Comparison of ENCODE assay signal across 8 cellular contexts in genomic region chrX:7147431-7147977, GRCh38. TPM values are rescaled to one million over a fixed set of nuclear protein-coding genes. Genes with fewer than 3 reads are reported as not detected.
DNase-seq lines count a peak whose midpoint lies in the region; ATAC-seq and TF ChIP-seq lines count a peak whose summit lies in the region.

Gene STS (plus strand): TSS chrX:7147712. CDS start chrX:7253200, 105,488 bp downstream.

- DNase-seq in GM10266 (ENCODE audit: extremely low spot score) (peak; percentile 36), GM23338 (ENCODE audit: low spot score) (peak; percentile 29), epithelial cell of esophagus (ENCODE audit: low read depth) (peak; percentile 9), KG1 (lab: John Stamatoyannopoulos, UW) (no peak)
- DNase-seq in activated CD8-positive, alpha-beta memory T cell treated with anti-CD3 and anti-CD28 coated beads for 24 hours: peak; percentile 86
- DNase-seq in stimulated activated naive CD8-positive, alpha-beta T cell treated with anti-CD3 and anti-CD28 coated beads, Interleukin-15, Interleukin-2, amounts not matched to agents 100 U/mL and 50 U/mL, for 24 hours: peak; percentile 32

- H3K4me1 Mint-ChIP-seq in GM23338: peaks cover 5% of the 10 kb centered on the region

- peaks cover 23% of the 10 kb centered on the region for H3K79me2 ChIP-seq in GM23338 (replicated peaks; ENCODE audit: insufficient read depth)
- peaks cover 67% of the 10 kb centered on the region for H3K79me2 ChIP-seq in Loucy (ENCODE audit: insufficient read depth, low read length)

- no peaks in the 10 kb centered on the region for H3K36me3 ChIP-seq in GM23338 (ENCODE audit: insufficient read depth)
- no peaks in the 10 kb centered on the region for H3K36me3 ChIP-seq in Loucy (ENCODE audit: insufficient read depth, low read length)
- H3K36me3 ChIP-seq in muscle layer of colon (ENCODE audit: insufficient read depth, low read length): no peaks in the 10 kb centered on the region

- H3K4me1 ChIP-seq in GM23338 (ENCODE audit: insufficient read depth): no peaks in the 10 kb centered on the region
- peaks cover 36% of the 10 kb centered on the region for H3K4me1 ChIP-seq in Loucy (ENCODE audit: insufficient read depth, low read length, poor library complexity, severe bottlenecking)
- peaks cover 10% of the 10 kb centered on the region for H3K4me1 ChIP-seq in muscle layer of colon (ENCODE audit: insufficient read depth, low read length)

- peak within 1 kb of the TSS; percentile 84 for H3K4me3 ChIP-seq in GM23338
- H3K4me3 ChIP-seq in Loucy (ENCODE audit: low read length, poor library complexity, severe bottlenecking): peak within 1 kb of the TSS; percentile 99
- H3K4me3 ChIP-seq in epithelial cell of esophagus (ENCODE audit: low read length): peak within 1 kb of the TSS; percentile 76
- peak within 1 kb of the TSS; percentile 81 to 95 for H3K4me3 ChIP-seq in muscle layer of colon (ENCODE audit: low read depth in 1 of 2, low read length in 2 of 2)

- H3F3A ChIP-seq in GM23338 (replicated peaks; ENCODE audit: low read depth) (no peaks in the 10 kb centered on the region), Loucy (ENCODE audit: low read depth) (no peaks in the 10 kb centered on the region)

- peak; percentile 62 for ATAC-seq in GM23338
- peak; percentile 37 for ATAC-seq in stimulated activated naive CD8-positive, alpha-beta T cell treated with anti-CD3 and anti-CD28 coated beads, Interleukin-15, Interleukin-2, amounts not matched to agents 100 U/mL and 50 U/mL, for 24 hours

- H3K4me3 Mint-ChIP-seq in GM23338: peak within 1 kb of the TSS; percentile 79

- H3K4me2 ChIP-seq in GM23338 (peak within 1 kb of the TSS; percentile 84), Loucy (ENCODE audit: low read depth, low read length, poor library complexity, severe bottlenecking) (peak within 1 kb of the TSS; percentile 85)

- peaks cover 6% of the 10 kb centered on the region for H3K27me3 Mint-ChIP-seq in GM23338 (ENCODE audit: insufficient read depth, low read depth, poor library complexity)

- H3K27me3 ChIP-seq in GM23338 (ENCODE audit: insufficient read depth): no peaks in the 10 kb centered on the region
- no peaks in the 10 kb centered on the region for H3K27me3 ChIP-seq in Loucy (ENCODE audit: insufficient read depth, low read length, poor library complexity, severe bottlenecking)
- H3K27me3 ChIP-seq in muscle layer of colon (ENCODE audit: control insufficient read depth in 1 of 2, insufficient read depth in 2 of 2, low read length in 2 of 2): no peaks in the 10 kb centered on the region

- H3K9ac ChIP-seq in Loucy (ENCODE audit: low read depth, low read length, poor library complexity, severe bottlenecking) (peak within 1 kb of the TSS; percentile 89), muscle layer of colon (ENCODE audit: low read length) (peak within 1 kb of the TSS; percentile 4)

- H4K20me1 ChIP-seq in GM23338 (replicated peaks; ENCODE audit: insufficient read depth) (no peaks in the 10 kb centered on the region), Loucy (ENCODE audit: insufficient read depth, low read length, poor library complexity, severe bottlenecking) (peaks cover 7% of the 10 kb centered on the region)

- H3K9me2 ChIP-seq in GM23338 (ENCODE audit: insufficient read depth) (no peaks in the 10 kb centered on the region), Loucy (replicated peaks; ENCODE audit: low read depth, low read length) (no peaks in the 10 kb centered on the region)

- H3K36me3 Mint-ChIP-seq in GM23338 (ENCODE audit: low read depth): no peaks in the 10 kb centered on the region; the same call in 2 of the 3 replicates

- H3K27ac ChIP-seq in GM23338 (ENCODE audit: low read depth): 0 out of 2 replicates have a peak within 1 kb of the TSS, but pooled peaks have one; percentile 72
- H3K27ac ChIP-seq in muscle layer of colon (ENCODE audit: low read depth, low read length): peak within 1 kb of the TSS; percentile 81

- H2AFZ ChIP-seq in GM23338 (peak within 1 kb of the TSS; percentile 96; the same call in 1 of the 2 replicates), Loucy (ENCODE audit: low read length) (peak within 1 kb of the TSS; percentile 98)

- no peaks in the 10 kb centered on the region for H3K9me3 Mint-ChIP-seq in GM23338

- H3K9me3 ChIP-seq in Loucy (ENCODE audit: insufficient read depth, low read depth, low read length) (no peaks in the 10 kb centered on the region), muscle layer of colon (ENCODE audit: low read length) (no peaks in the 10 kb centered on the region)

- TF ChIP-seq CTCF in GM10266 (IDR thresholded peaks at IDR 0.05; ENCODE audit: control insufficient read depth, insufficient read depth, low read depth, missing control alignments) (no peak), GM23338 (conservative IDR thresholded peaks at IDR 0.05; ENCODE audit: low read depth in 2 of 2) (no peak), Loucy (conservative IDR thresholded peaks at IDR 0.05; ENCODE audit: low read length) (no peak), epithelial cell of esophagus (IDR thresholded peaks at IDR 0.05; ENCODE audit: insufficient read depth, low read depth, low read length, missing control alignments) (no peak)

- no peak within 1 kb of the TSS for H3K27ac Mint-ChIP-seq in GM23338

TF ChIP-seq in GM23338, 12 proteins besides CTCF, POLR2A, EP300 and RAD21 (continues in another document):
- no peak for TF ChIP-seq JUNB (IDR thresholded peaks at IDR 0.05; ENCODE audit: unreplicated experiment)
- no peak for TF ChIP-seq ETS1 (IDR thresholded peaks at IDR 0.05)
- no peak for TF ChIP-seq ZNF114 (CRISPR knock-in tag; IDR thresholded peaks at IDR 0.05)
- TF ChIP-seq ZNF331 (CRISPR knock-in tag; IDR thresholded peaks at IDR 0.05; ENCODE audit: low read depth): no peak
- TF ChIP-seq CREB1 (CRISPR knock-in tag; IDR thresholded peaks at IDR 0.05; ENCODE audit: low read depth): no peak
- TF ChIP-seq EZH2 (IDR thresholded peaks at IDR 0.05; ENCODE audit: low read depth, unreplicated experiment): no peak
- TF ChIP-seq STAT1 (IDR thresholded peaks at IDR 0.05; ENCODE audit: unreplicated experiment): no peak
- no peak for TF ChIP-seq POLR2AphosphoS5 (IDR thresholded peaks at IDR 0.05; ENCODE audit: low read depth)
- no peak for TF ChIP-seq EZH2phosphoT487 (IDR thresholded peaks at IDR 0.05; ENCODE audit: unreplicated experiment)
- TF ChIP-seq NANOG (IDR thresholded peaks at IDR 0.05; ENCODE audit: borderline replicate concordance): no peak
- no peak for TF ChIP-seq REST (IDR thresholded peaks at IDR 0.05; ENCODE audit: unreplicated experiment)

RNA-seq across cellular contexts. Expression of gene STS, which starts in this region (rescaled TPM):
- 1.4 and 1.7 TPM in 2 replicates for total RNA-seq in GM23338 (2014; rRNA removed; shearing (Covaris generic))
- polyA plus RNA-seq in GM23338 (2016; fragmentation: Nextera tagmentation; extraction: Ambion mirVana): 0.44 and 0.47 TPM in 2 replicates
